In the genomic region with DNA sequence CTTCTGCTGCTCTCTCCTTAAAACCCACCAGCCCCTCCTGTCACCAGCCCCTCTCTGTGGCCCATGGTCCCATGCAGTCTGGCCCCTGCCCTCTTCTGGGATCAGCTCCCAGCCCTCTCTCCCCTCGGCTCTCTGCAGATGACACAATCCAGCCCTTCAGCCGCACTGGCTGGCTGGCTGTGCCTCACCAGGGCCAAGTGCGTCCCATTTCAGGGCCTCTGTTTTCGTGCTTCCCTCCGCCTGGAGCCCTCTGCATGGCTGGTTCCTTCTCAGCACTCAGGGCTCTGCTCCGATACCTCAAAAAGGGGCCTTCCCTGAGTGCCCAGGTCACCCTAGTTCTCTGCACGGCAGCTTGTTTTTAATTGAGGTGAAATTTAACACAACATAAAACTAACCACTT, we compare ENCODE assay signal across 16 cellular contexts.
DNase-seq lines count a peak whose midpoint lies in the region; ATAC-seq and TF ChIP-seq lines count a peak whose summit lies in the region.
"Had no signal": no experiment of that assay in that cellular context is flagged by ENCODE, and none has a peak within 500 bp of the region (broad histone marks: within the 10 kb centered on the region; RNA-seq: fewer than 3 reads in every experiment).

No MANE protein-coding gene starts in this region.

- H4K91ac ChIP-seq in H9 (ENCODE audit: insufficient read length, low read depth, low read length), result no peak overlapping the region

- intact Hi-C loops in activated T-helper 1 cell treated with anti-CD3 and anti-CD28 coated beads, Interleukin-12 subunit alpha, Interleukin-12 subunit beta, Interleukin-2, Interleukin-4 antibody, amounts not matched to agents 30 ng/mL and 10 ng/mL and 1 ng/mL, durations not matched to agents 14 hours and 24 hours and 36 hours (cut with micrococcal nuclease), result no loop called here
- intact Hi-C loops in heart right ventricle (cut with DNase I) (loop anchor here in 2 of 10 donors (10.0 kb wide), 1 partner anchor 123 kb away; the partner anchor contains the start of gene SOCS1 (in 2 of the 2)), sigmoid colon (cut with DNase I) (loop anchor here (2.0 to 10.0 kb wide), 2 partner anchors 53 to 123 kb away; partner anchors contain the start of gene SOCS1), colonic mucosa (cut with DNase I) (no loop called here)
- intact Hi-C loops in naive thymus-derived CD4-positive, alpha-beta T cell (cut with micrococcal nuclease), result no loop called here

- no peak overlapping the region; a peak in 1 of 5 replicates for H3K4me3 Mint-ChIP-seq in H9
- no peak overlapping the region for H3K4me3 Mint-ChIP-seq in activated T-helper 1 cell treated with anti-CD3 and anti-CD28 coated beads, Interleukin-12 subunit alpha, Interleukin-12 subunit beta, Interleukin-2, Interleukin-4 antibody, amounts not matched to agents 30 ng/mL and 10 ng/mL and 1 ng/mL, durations not matched to agents 14 hours and 24 hours and 36 hours
- H3K4me3 Mint-ChIP-seq in naive thymus-derived CD4-positive, alpha-beta T cell, result peak overlapping the region in 1 of 10 donors; percentile 63
- H3K4me3 Mint-ChIP-seq: B cell had no signal

- peaks cover 0 to 31% (median 0%) of the 10 kb centered on the region in 9 donors for H3K36me3 ChIP-seq in heart right ventricle
- peaks cover 0 to under 1% (median 0%) of the 10 kb centered on the region in 4 donors for H3K36me3 ChIP-seq in sigmoid colon
- peaks cover 0 to 21% (median 0%) of the 10 kb centered on the region in 3 experiments for H3K36me3 ChIP-seq in naive thymus-derived CD4-positive, alpha-beta T cell (ENCODE audit: control insufficient read depth in 2 of 3, insufficient read depth in 3 of 3, low read length in 3 of 3)
- H3K36me3 ChIP-seq in colonic mucosa, result no peaks in the 10 kb centered on the region

- H3T11ph ChIP-seq in H9 (ENCODE audit: low read length), result no peak overlapping the region

- no peak overlapping the region for H3K4me2 ChIP-seq in H9 (ENCODE audit: insufficient read depth, insufficient read length, low read length)
- H3K4me2 ChIP-seq: PC-9 had no signal

- H3K23ac ChIP-seq in H9 (ENCODE audit: insufficient read length, low read depth, low read length), result no peak overlapping the region

- no peak for TF ChIP-seq EP300 in sigmoid colon (IDR thresholded peaks at IDR 0.05)

- H4K5ac ChIP-seq in H9 (ENCODE audit: insufficient read length, low read depth, low read length), result no peak overlapping the region

- H2BK20ac ChIP-seq in H9 (ENCODE audit: low read depth, low read length, poor library complexity, severe bottlenecking), result no peak overlapping the region

- H3K9me3 Mint-ChIP-seq in H9, result no peaks in the 10 kb centered on the region
- no peaks in the 10 kb centered on the region for H3K9me3 Mint-ChIP-seq in activated T-helper 1 cell treated with anti-CD3 and anti-CD28 coated beads, Interleukin-12 subunit alpha, Interleukin-12 subunit beta, Interleukin-2, Interleukin-4 antibody, amounts not matched to agents 30 ng/mL and 10 ng/mL and 1 ng/mL, durations not matched to agents 14 hours and 24 hours and 36 hours
- no peaks in the 10 kb centered on the region for H3K9me3 Mint-ChIP-seq in naive thymus-derived CD4-positive, alpha-beta T cell

- no peaks in the 10 kb centered on the region for H3K36me3 Mint-ChIP-seq in H9 (ENCODE audit: insufficient read depth in 1 of 3, low read depth in 3 of 3)
- H3K36me3 Mint-ChIP-seq in activated T-helper 1 cell treated with anti-CD3 and anti-CD28 coated beads, Interleukin-12 subunit alpha, Interleukin-12 subunit beta, Interleukin-2, Interleukin-4 antibody, amounts not matched to agents 30 ng/mL and 10 ng/mL and 1 ng/mL, durations not matched to agents 14 hours and 24 hours and 36 hours (ENCODE audit: low read depth), result peaks cover 35% of the 10 kb centered on the region
- H3K36me3 Mint-ChIP-seq in naive thymus-derived CD4-positive, alpha-beta T cell, result peaks cover 9 to 44% (median 24%) of the 10 kb centered on the region in 5 donors

- H3K9ac ChIP-seq in H9 (ENCODE audit: extremely low read depth, insufficient read length, low read length), result no peak overlapping the region
- H3K9ac ChIP-seq in colonic mucosa (ENCODE audit: low read depth in 2 of 2, low read length in 2 of 2), result no peak overlapping the region

- no peak for TF ChIP-seq POLR2A in sigmoid colon (IDR thresholded peaks at IDR 0.05)

- H3K79me1 ChIP-seq in H9 (ENCODE audit: insufficient read depth, low read depth, low read length, poor library complexity, severe bottlenecking), result no peaks in the 10 kb centered on the region

- no peak for TF ChIP-seq CTCF in H9 (conservative IDR thresholded peaks at IDR 0.05)
- no peak for TF ChIP-seq CTCF in heart right ventricle (IDR thresholded peaks at IDR 0.05)
- no peak for TF ChIP-seq CTCF in sigmoid colon (IDR thresholded peaks at IDR 0.05)
- no peak for TF ChIP-seq CTCF in colonic mucosa (IDR thresholded peaks at IDR 0.05)

- no peak overlapping the region for H3K4me3 ChIP-seq in heart right ventricle
- H3K4me3 ChIP-seq in sigmoid colon, result no peak overlapping the region
- H3K4me3 ChIP-seq in naive thymus-derived CD4-positive, alpha-beta T cell (ENCODE audit: low read length), result no peak overlapping the region
- no peak overlapping the region for H3K4me3 ChIP-seq in colonic mucosa
- H3K4me3 ChIP-seq: dorsolateral prefrontal cortex, left lung, PC-9, tibial nerve had no signal

- peak overlapping the region; percentile 58 to 88 (median 75); a peak in 5 of 7 replicates for H3K27ac Mint-ChIP-seq in H9
- H3K27ac Mint-ChIP-seq in activated T-helper 1 cell treated with anti-CD3 and anti-CD28 coated beads, Interleukin-12 subunit alpha, Interleukin-12 subunit beta, Interleukin-2, Interleukin-4 antibody, amounts not matched to agents 30 ng/mL and 10 ng/mL and 1 ng/mL, durations not matched to agents 14 hours and 24 hours and 36 hours, result peak overlapping the region; percentile 65
- peak overlapping the region in 1 of 9 donors; percentile 63 for H3K27ac Mint-ChIP-seq in naive thymus-derived CD4-positive, alpha-beta T cell
- H3K27ac Mint-ChIP-seq: B cell had no signal

- no peak overlapping the region for H2BK120ac ChIP-seq in H9 (ENCODE audit: low read depth, low read length, poor library complexity, severe bottlenecking)

- peaks cover 9% of the 10 kb centered on the region in 2 experiments for H3K4me1 Mint-ChIP-seq in H9
- H3K4me1 Mint-ChIP-seq in activated T-helper 1 cell treated with anti-CD3 and anti-CD28 coated beads, Interleukin-12 subunit alpha, Interleukin-12 subunit beta, Interleukin-2, Interleukin-4 antibody, amounts not matched to agents 30 ng/mL and 10 ng/mL and 1 ng/mL, durations not matched to agents 14 hours and 24 hours and 36 hours (ENCODE audit: low read depth), result peaks cover 78% of the 10 kb centered on the region
- peaks cover 23 to 68% (median 46%) of the 10 kb centered on the region in 7 donors for H3K4me1 Mint-ChIP-seq in naive thymus-derived CD4-positive, alpha-beta T cell

- no peak overlapping the region for H3K56ac ChIP-seq in H9 (ENCODE audit: insufficient read length, low read depth, low read length)

- no peak overlapping the region for H2AK5ac ChIP-seq in H9 (ENCODE audit: insufficient read length, low read length)

- H4K8ac ChIP-seq in H9 (replicated peaks; ENCODE audit: insufficient read length, low read depth, low read length), result no peak overlapping the region

- no peaks in the 10 kb centered on the region for H4K20me1 ChIP-seq in H9 (ENCODE audit: control insufficient read depth, insufficient read depth, insufficient read length)

- ATAC-seq in heart right ventricle (peak; percentile 19 to 55 (median 44)), GM21526 (IDR thresholded peaks at IDR 0.05; ENCODE audit: low FRiP score, unreplicated experiment) (no peak)
- no peak for ATAC-seq in naive thymus-derived CD4-positive, alpha-beta T cell
- ATAC-seq: left lung had no signal

- H3K18ac ChIP-seq in H9 (ENCODE audit: insufficient read length, low read depth, low read length), result no peak overlapping the region

- CTCF ChIA-PET in naive thymus-derived CD4-positive, alpha-beta T cell (lab: Charles Lee), result no interaction called here

- POLR2A ChIA-PET in naive thymus-derived CD4-positive, alpha-beta T cell (lab: Charles Lee), result no interaction called here

- no peak overlapping the region for H2AFZ ChIP-seq in H9 (ENCODE audit: low read length)
- H2AFZ ChIP-seq: PC-9 had no signal

- peak overlapping the region; percentile 34; the same call in 1 of the 2 replicates for H3K14ac ChIP-seq in H9 (ENCODE audit: insufficient read depth, low read length)

- H3K27me3 Mint-ChIP-seq in H9 (ENCODE audit: low read depth), result no peaks in the 10 kb centered on the region
- H3K27me3 Mint-ChIP-seq in activated T-helper 1 cell treated with anti-CD3 and anti-CD28 coated beads, Interleukin-12 subunit alpha, Interleukin-12 subunit beta, Interleukin-2, Interleukin-4 antibody, amounts not matched to agents 30 ng/mL and 10 ng/mL and 1 ng/mL, durations not matched to agents 14 hours and 24 hours and 36 hours (ENCODE audit: insufficient read depth), result no peaks in the 10 kb centered on the region
- no peaks in the 10 kb centered on the region for H3K27me3 Mint-ChIP-seq in naive thymus-derived CD4-positive, alpha-beta T cell
- H3K27me3 Mint-ChIP-seq: B cell had no signal

- no peak overlapping the region for H2BK12ac ChIP-seq in H9 (ENCODE audit: insufficient read length, low read depth, low read length)

- no peak overlapping the region for H2BK5ac ChIP-seq in H9 (ENCODE audit: insufficient read length, low read length)

- H2BK15ac ChIP-seq in H9 (ENCODE audit: low read depth, low read length), result no peak overlapping the region

- H3K79me2 ChIP-seq in H9 (ENCODE audit: insufficient read depth, low read length), result no peaks in the 10 kb centered on the region

- H3K23me2 ChIP-seq in H9 (ENCODE audit: insufficient read length, low read depth, low read length, poor library complexity, severe bottlenecking), result no peaks in the 10 kb centered on the region

- no peaks in the 10 kb centered on the region for H3K4me1 ChIP-seq in H9 (ENCODE audit: insufficient read depth, low read length)
- peaks cover 14 to 91% (median 77%) of the 10 kb centered on the region in 9 donors for H3K4me1 ChIP-seq in heart right ventricle
- H3K4me1 ChIP-seq in sigmoid colon, result peaks cover 0 to 79% (median 71%) of the 10 kb centered on the region in 4 donors
- H3K4me1 ChIP-seq in naive thymus-derived CD4-positive, alpha-beta T cell (ENCODE audit: control insufficient read depth in 2 of 2, insufficient read depth in 2 of 2, low read length in 2 of 2), result peaks cover 0 to 6% of the 10 kb centered on the region in 2 donors
- H3K4me1 ChIP-seq in colonic mucosa, result no peaks in the 10 kb centered on the region

- no peak overlapping the region for H3K4ac ChIP-seq in H9 (ENCODE audit: low read depth, low read length)

- H3K27ac ChIP-seq in H9 (ENCODE audit: insufficient read length, low read depth, low read length) (no peak overlapping the region), heart right ventricle (peak overlapping the region in 7 of 10 donors; percentile 35 to 66 (median 58)), sigmoid colon (peak overlapping the region; percentile 78 to 86 (median 82)), colonic mucosa (no peak overlapping the region)
- H3K27ac ChIP-seq in naive thymus-derived CD4-positive, alpha-beta T cell (ENCODE audit: low read depth, low read length), result no peak overlapping the region
- H3K27ac ChIP-seq: dorsolateral prefrontal cortex, left lung, PC-9, tibial nerve had no signal

- H3K9me3 ChIP-seq in H9 (ENCODE audit: control insufficient read depth, low read depth, low read length), result no peaks in the 10 kb centered on the region
- H3K9me3 ChIP-seq in heart right ventricle, result no peaks in the 10 kb centered on the region
- H3K9me3 ChIP-seq in sigmoid colon, result no peaks in the 10 kb centered on the region
- H3K9me3 ChIP-seq in naive thymus-derived CD4-positive, alpha-beta T cell (ENCODE audit: control insufficient read depth in 2 of 3, low read length in 3 of 3), result no peaks in the 10 kb centered on the region
- H3K9me3 ChIP-seq in colonic mucosa, result no peaks in the 10 kb centered on the region
- H3K9me3 ChIP-seq: left lung, tibial nerve had no signal

- H3K27me3 ChIP-seq in H9 (ENCODE audit: insufficient read depth, low read length) (no peaks in the 10 kb centered on the region), heart right ventricle (no peaks in the 10 kb centered on the region), sigmoid colon (no peaks in the 10 kb centered on the region), colonic mucosa (no peaks in the 10 kb centered on the region)
- no peaks in the 10 kb centered on the region for H3K27me3 ChIP-seq in naive thymus-derived CD4-positive, alpha-beta T cell (ENCODE audit: control insufficient read depth in 2 of 2, insufficient read depth in 2 of 2, low read length in 2 of 2)
- H3K27me3 ChIP-seq: dorsolateral prefrontal cortex, left lung, tibial nerve had no signal

- DNase-seq in H9 (peak; percentile 25), heart right ventricle (peak in 1 of 2 donors; percentile 50), sigmoid colon (peak; percentile 73), colonic mucosa (no peak)
- no peak for DNase-seq in activated T-helper 1 cell treated with anti-CD3 and anti-CD28 coated beads, Interleukin-12 subunit alpha, Interleukin-12 subunit beta, Interleukin-2, Interleukin-4 antibody, amounts not matched to agents 30 ng/mL and 10 ng/mL and 1 ng/mL, durations not matched to agents 14 hours and 24 hours and 36 hours (ENCODE audit: low spot score)
- DNase-seq in naive thymus-derived CD4-positive, alpha-beta T cell, result no peak
- DNase-seq: activated CD4-positive, CD25-positive, alpha-beta regulatory T cell; activated T-cell treated with anti-CD3 and anti-CD28 coated beads, Interleukin-2, amount 50 U/mL, for 48 hours; dorsolateral prefrontal cortex; left lung; NCI-H1694 treated with DMSO at 0.1 percent for 48 hours; NCI-H510A treated with DMSO at 0.1 percent for 48 hours; PC-9 had no signal

- no CpG with 5 or more reads among the region's 7 CpGs for WGBS in H9 (ENCODE audit: extremely low coverage, insufficient read length, low lambda C conversion rate)
- 38 to 50% methylated on average over 7 of the region's 7 CpGs for WGBS in heart right ventricle, 2 donors
- WGBS in sigmoid colon, 2 donors, result 81 to 95% methylated on average over 7 of the region's 7 CpGs

Comparison
In these comparisons a context has a peak if more than half of its experiments do, and no peak if none do; other contexts are left out.
1. DNase-seq: peak in H9 (single experiment) and sigmoid colon (single experiment); none in activated T-helper 1 cell treated with anti-CD3 and anti-CD28 coated beads, Interleukin-12 subunit alpha, Interleukin-12 subunit beta, Interleukin-2, Interleukin-4 antibody, amounts not matched to agents 30 ng/mL and 10 ng/mL and 1 ng/mL, durations not matched to agents 14 hours and 24 hours and 36 hours (single experiment), naive thymus-derived CD4-positive, alpha-beta T cell (0 of 9) and colonic mucosa (single experiment).
2. H3K27ac ChIP-seq: peak in heart right ventricle (7 of 10) and sigmoid colon (4 of 4); none in H9 (single experiment), naive thymus-derived CD4-positive, alpha-beta T cell (single experiment) and colonic mucosa (single experiment).
3. ATAC-seq: peak in heart right ventricle (8 of 8); none in naive thymus-derived CD4-positive, alpha-beta T cell (single experiment) and GM21526 (single experiment).